Comparison of ENCODE assay signal across 8 cellular contexts in genomic region chr11:67400251-67400941, GRCh38. TPM values are rescaled to one million over a fixed set of nuclear protein-coding genes. Genes with fewer than 3 reads are reported as not detected.
DNase-seq lines count a peak whose midpoint lies in the region; ATAC-seq and TF ChIP-seq lines count a peak whose summit lies in the region.

No MANE protein-coding gene starts in this region.

- no peaks in the 10 kb centered on the region for H3K9me3 ChIP-seq in ES-I3 (ENCODE audit: control insufficient read depth, insufficient read depth, low read length)

- H3K9ac ChIP-seq in ES-I3 (ENCODE audit: low read depth, low read length), result peak overlapping the region; percentile 91; the same call in 1 of the 2 replicates

- H3K36me3 ChIP-seq in ES-I3 (ENCODE audit: insufficient read depth, low read length), result peaks cover 16% of the 10 kb centered on the region

- peaks cover 29% of the 10 kb centered on the region for H3K4me1 ChIP-seq in ES-I3 (ENCODE audit: insufficient read depth, low read length)

- peaks cover 55% of the 10 kb centered on the region for H3K36me3 Mint-ChIP-seq in T-helper 2 cell treated with Interferon-gamma antibody and Interleukin-4, amounts not matched to agents 5 μg/mL and 100 μg/mL, for 36 hours (ENCODE audit: low read depth)
- H3K36me3 Mint-ChIP-seq in progenitor cell of endocrine pancreas (ENCODE audit: insufficient read depth), result peaks cover 5% of the 10 kb centered on the region

- H3K4me1 Mint-ChIP-seq in T-helper 2 cell treated with Interferon-gamma antibody and Interleukin-4, amounts not matched to agents 5 μg/mL and 100 μg/mL, for 36 hours (ENCODE audit: low read depth), result peaks cover 30% of the 10 kb centered on the region
- H3K4me1 Mint-ChIP-seq in progenitor cell of endocrine pancreas (ENCODE audit: low read depth), result peaks cover 6% of the 10 kb centered on the region

- H3K4me3 ChIP-seq in fibroblast of mammary gland (ENCODE audit: control insufficient read depth, low read depth, low read length), result peak overlapping the region; percentile 81

- no peak for DNase-seq in T-helper 2 cell treated with Interferon-gamma antibody and Interleukin-4, amounts not matched to agents 5 μg/mL and 100 μg/mL, for 36 hours (ENCODE audit: low spot score)
- peak; percentile 18 for DNase-seq in fibroblast of mammary gland (ENCODE audit: low read depth)
- DNase-seq in progenitor cell of endocrine pancreas (ENCODE audit: low spot score, unreplicated experiment), result no peak
- DNase-seq in NCI-H510A treated with DMSO at 0.1 percent for 48 hours (lab: John Stamatoyannopoulos, UW), result no peak
- DNase-seq in DMS79 (lab: John Stamatoyannopoulos, UW), result no peak
- DNase-seq in stimulated activated CD4-positive, alpha-beta T cell treated with anti-CD3 and anti-CD28 coated beads, Interleukin-2, amount 100 ng/mL, for 48 hours, result no peak

- no peaks in the 10 kb centered on the region for H3K27me3 Mint-ChIP-seq in T-helper 2 cell treated with Interferon-gamma antibody and Interleukin-4, amounts not matched to agents 5 μg/mL and 100 μg/mL, for 36 hours (ENCODE audit: low read depth)
- no peaks in the 10 kb centered on the region for H3K27me3 Mint-ChIP-seq in progenitor cell of endocrine pancreas

- H3K9me3 Mint-ChIP-seq in T-helper 2 cell treated with Interferon-gamma antibody and Interleukin-4, amounts not matched to agents 5 μg/mL and 100 μg/mL, for 36 hours, result no peaks in the 10 kb centered on the region
- H3K9me3 Mint-ChIP-seq in progenitor cell of endocrine pancreas (ENCODE audit: low read depth), result no peaks in the 10 kb centered on the region

- H3K27ac Mint-ChIP-seq in T-helper 2 cell treated with Interferon-gamma antibody and Interleukin-4, amounts not matched to agents 5 μg/mL and 100 μg/mL, for 36 hours, result peak overlapping the region; percentile 69
- H3K27ac Mint-ChIP-seq in progenitor cell of endocrine pancreas, result peak overlapping the region; percentile 33

- ATAC-seq in HG03460 (IDR thresholded peaks at IDR 0.05; ENCODE audit: unreplicated experiment), result no peak

- no peak for TF ChIP-seq CTCF in fibroblast of mammary gland (conservative IDR thresholded peaks at IDR 0.05; ENCODE audit: control insufficient read depth, insufficient read depth, low read depth, low read length)
- TF ChIP-seq CTCF in progenitor cell of endocrine pancreas (IDR thresholded peaks at IDR 0.05; ENCODE audit: unreplicated experiment), result no peak

- H3K4me3 Mint-ChIP-seq in T-helper 2 cell treated with Interferon-gamma antibody and Interleukin-4, amounts not matched to agents 5 μg/mL and 100 μg/mL, for 36 hours, result peak overlapping the region; percentile 90
- peak overlapping the region; percentile 76 for H3K4me3 Mint-ChIP-seq in progenitor cell of endocrine pancreas (ENCODE audit: low read depth)

RNA-seq across cellular contexts. Expression of gene PPP1CA, which starts 1.3 kb away (rescaled TPM):
- 140 and 145 TPM in 2 replicates for total RNA-seq in progenitor cell of endocrine pancreas

RNA-seq across cellular contexts. Expression of gene TBC1D10C, which starts 3.5 kb away (rescaled TPM):
- total RNA-seq in progenitor cell of endocrine pancreas, result 0.24 TPM in 1 of 2 replicates, not detected in the other

RNA-seq across cellular contexts. Expression of gene RAD9A, which starts 8.6 kb away (rescaled TPM):
- 39.0 and 49.1 TPM in 2 replicates for total RNA-seq in progenitor cell of endocrine pancreas

RNA-seq across cellular contexts. Expression of gene CARNS1, which starts 15.1 kb away (rescaled TPM):
- 0.29 and 0.53 TPM in 2 replicates for total RNA-seq in progenitor cell of endocrine pancreas

RNA-seq across cellular contexts. Expression of gene CLCF1, which starts 27.0 kb away (rescaled TPM):
- 5.4 and 6.9 TPM in 2 replicates for total RNA-seq in progenitor cell of endocrine pancreas
